Comparison of ENCODE assay signal across 2 cellular contexts in the genomic region with DNA sequence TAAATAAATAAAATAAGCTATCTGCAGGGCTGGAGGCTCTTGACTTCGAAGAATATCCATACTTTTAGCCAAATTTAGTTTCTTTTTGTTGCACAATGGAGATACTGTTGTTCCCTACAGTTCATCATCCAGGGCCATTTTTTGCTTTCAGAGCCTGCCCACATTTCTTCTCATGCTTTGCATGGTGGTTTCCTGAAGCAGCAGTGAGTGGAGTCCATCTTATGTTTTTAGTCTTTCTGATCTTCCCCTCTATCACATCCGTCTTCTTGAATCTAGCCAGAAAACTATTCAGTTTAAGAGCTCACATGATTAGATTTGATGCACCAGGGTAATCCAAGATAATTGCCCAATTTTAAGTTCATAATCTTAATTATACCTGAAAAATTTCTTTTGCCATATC.
TF ChIP-seq lines count a peak whose summit lies in the region.

No MANE protein-coding gene starts in this region.

TF ChIP-seq in WTC11, 78 proteins besides CTCF, POLR2A, EP300 and RAD21:
- TF ChIP-seq, protein P1, sequence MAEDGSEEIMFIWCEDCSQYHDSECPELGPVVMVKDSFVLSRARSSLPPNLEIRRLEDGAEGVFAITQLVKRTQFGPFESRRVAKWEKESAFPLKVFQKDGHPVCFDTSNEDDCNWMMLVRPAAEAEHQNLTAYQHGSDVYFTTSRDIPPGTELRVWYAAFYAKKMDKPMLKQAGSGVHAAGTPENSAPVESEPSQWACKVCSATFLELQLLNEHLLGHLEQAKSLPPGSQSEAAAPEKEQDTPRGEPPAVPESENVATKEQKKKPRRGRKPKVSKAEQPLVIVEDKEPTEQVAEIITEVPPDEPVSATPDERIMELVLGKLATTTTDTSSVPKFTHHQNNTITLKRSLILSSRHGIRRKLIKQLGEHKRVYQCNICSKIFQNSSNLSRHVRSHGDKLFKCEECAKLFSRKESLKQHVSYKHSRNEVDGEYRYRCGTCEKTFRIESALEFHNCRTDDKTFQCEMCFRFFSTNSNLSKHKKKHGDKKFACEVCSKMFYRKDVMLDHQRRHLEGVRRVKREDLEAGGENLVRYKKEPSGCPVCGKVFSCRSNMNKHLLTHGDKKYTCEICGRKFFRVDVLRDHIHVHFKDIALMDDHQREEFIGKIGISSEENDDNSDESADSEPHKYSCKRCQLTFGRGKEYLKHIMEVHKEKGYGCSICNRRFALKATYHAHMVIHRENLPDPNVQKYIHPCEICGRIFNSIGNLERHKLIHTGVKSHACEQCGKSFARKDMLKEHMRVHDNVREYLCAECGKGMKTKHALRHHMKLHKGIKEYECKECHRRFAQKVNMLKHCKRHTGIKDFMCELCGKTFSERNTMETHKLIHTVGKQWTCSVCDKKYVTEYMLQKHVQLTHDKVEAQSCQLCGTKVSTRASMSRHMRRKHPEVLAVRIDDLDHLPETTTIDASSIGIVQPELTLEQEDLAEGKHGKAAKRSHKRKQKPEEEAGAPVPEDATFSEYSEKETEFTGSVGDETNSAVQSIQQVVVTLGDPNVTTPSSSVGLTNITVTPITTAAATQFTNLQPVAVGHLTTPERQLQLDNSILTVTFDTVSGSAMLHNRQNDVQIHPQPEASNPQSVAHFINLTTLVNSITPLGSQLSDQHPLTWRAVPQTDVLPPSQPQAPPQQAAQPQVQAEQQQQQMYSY (CRISPR knock-in tag; IDR thresholded peaks at IDR 0.05) = no peak
- TF ChIP-seq CREM (CRISPR knock-in tag; IDR thresholded peaks at IDR 0.05) (no peak), NR2C2 (CRISPR knock-in tag; IDR thresholded peaks at IDR 0.05) (no peak), IRF2 (CRISPR knock-in tag; IDR thresholded peaks at IDR 0.05; ENCODE audit: borderline replicate concordance, low read depth) (no peak), JAZF1 (CRISPR knock-in tag; IDR thresholded peaks at IDR 0.05) (no peak), TP53 (CRISPR knock-in tag; IDR thresholded peaks at IDR 0.05) (no peak), ZNF138 (CRISPR knock-in tag; conservative IDR thresholded peaks at IDR 0.05) (no peak)
- TF ChIP-seq, protein P2, sequence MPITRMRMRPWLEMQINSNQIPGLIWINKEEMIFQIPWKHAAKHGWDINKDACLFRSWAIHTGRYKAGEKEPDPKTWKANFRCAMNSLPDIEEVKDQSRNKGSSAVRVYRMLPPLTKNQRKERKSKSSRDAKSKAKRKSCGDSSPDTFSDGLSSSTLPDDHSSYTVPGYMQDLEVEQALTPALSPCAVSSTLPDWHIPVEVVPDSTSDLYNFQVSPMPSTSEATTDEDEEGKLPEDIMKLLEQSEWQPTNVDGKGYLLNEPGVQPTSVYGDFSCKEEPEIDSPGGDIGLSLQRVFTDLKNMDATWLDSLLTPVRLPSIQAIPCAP (CRISPR knock-in tag; IDR thresholded peaks at IDR 0.05) = no peak
- TF ChIP-seq, protein P3, sequence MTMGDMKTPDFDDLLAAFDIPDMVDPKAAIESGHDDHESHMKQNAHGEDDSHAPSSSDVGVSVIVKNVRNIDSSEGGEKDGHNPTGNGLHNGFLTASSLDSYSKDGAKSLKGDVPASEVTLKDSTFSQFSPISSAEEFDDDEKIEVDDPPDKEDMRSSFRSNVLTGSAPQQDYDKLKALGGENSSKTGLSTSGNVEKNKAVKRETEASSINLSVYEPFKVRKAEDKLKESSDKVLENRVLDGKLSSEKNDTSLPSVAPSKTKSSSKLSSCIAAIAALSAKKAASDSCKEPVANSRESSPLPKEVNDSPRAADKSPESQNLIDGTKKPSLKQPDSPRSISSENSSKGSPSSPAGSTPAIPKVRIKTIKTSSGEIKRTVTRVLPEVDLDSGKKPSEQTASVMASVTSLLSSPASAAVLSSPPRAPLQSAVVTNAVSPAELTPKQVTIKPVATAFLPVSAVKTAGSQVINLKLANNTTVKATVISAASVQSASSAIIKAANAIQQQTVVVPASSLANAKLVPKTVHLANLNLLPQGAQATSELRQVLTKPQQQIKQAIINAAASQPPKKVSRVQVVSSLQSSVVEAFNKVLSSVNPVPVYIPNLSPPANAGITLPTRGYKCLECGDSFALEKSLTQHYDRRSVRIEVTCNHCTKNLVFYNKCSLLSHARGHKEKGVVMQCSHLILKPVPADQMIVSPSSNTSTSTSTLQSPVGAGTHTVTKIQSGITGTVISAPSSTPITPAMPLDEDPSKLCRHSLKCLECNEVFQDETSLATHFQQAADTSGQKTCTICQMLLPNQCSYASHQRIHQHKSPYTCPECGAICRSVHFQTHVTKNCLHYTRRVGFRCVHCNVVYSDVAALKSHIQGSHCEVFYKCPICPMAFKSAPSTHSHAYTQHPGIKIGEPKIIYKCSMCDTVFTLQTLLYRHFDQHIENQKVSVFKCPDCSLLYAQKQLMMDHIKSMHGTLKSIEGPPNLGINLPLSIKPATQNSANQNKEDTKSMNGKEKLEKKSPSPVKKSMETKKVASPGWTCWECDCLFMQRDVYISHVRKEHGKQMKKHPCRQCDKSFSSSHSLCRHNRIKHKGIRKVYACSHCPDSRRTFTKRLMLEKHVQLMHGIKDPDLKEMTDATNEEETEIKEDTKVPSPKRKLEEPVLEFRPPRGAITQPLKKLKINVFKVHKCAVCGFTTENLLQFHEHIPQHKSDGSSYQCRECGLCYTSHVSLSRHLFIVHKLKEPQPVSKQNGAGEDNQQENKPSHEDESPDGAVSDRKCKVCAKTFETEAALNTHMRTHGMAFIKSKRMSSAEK (CRISPR knock-in tag; IDR thresholded peaks at IDR 0.05; ENCODE audit: borderline replicate concordance) = no peak
- TF ChIP-seq, protein P4, sequence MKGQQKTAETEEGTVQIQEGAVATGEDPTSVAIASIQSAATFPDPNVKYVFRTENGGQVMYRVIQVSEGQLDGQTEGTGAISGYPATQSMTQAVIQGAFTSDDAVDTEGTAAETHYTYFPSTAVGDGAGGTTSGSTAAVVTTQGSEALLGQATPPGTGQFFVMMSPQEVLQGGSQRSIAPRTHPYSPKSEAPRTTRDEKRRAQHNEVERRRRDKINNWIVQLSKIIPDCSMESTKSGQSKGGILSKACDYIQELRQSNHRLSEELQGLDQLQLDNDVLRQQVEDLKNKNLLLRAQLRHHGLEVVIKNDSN (CRISPR knock-in tag; IDR thresholded peaks at IDR 0.05) = no peak

TF ChIP-seq in SK-N-SH, 30 proteins besides CTCF, POLR2A, EP300 and RAD21:
- TF ChIP-seq ELF1 (IDR thresholded peaks at IDR 0.05) (no peak), NFIC (IDR thresholded peaks at IDR 0.05; ENCODE audit: borderline replicate concordance) (no peak), FOSL2 (IDR thresholded peaks at IDR 0.05; ENCODE audit: borderline replicate concordance, low read depth) (no peak), FOXJ3 (CRISPR knock-in tag; IDR thresholded peaks at IDR 0.05) (no peak), NRF1 (IDR thresholded peaks at IDR 0.05; ENCODE audit: low read depth, low read length) (no peak), TEAD4 (IDR thresholded peaks at IDR 0.05; ENCODE audit: borderline replicate concordance, insufficient read depth) (no peak), JUND (IDR thresholded peaks at IDR 0.05) (no peak), MEF2A (IDR thresholded peaks at IDR 0.05; ENCODE audit: borderline replicate concordance, low read depth) (no peak)
